1 cellular context compared by ENCODE assay signal in genomic region chr9:81689343-81690175, GRCh38.
TF ChIP-seq lines count a peak whose summit lies in the region.

TLE1 (minus strand) TSS chr9:81689547; CDS start chr9:81688240, 1,307 bp downstream.

TF ChIP-seq in HepG2, 621 proteins besides CTCF, POLR2A, EP300 and RAD21 (continued from another document and continues in another):
- no peak; the same call in 1 of the 2 replicates for TF ChIP-seq TGIF2 (CRISPR knock-in tag; IDR thresholded peaks at IDR 0.05)
- TF ChIP-seq ZNF616 (CRISPR knock-in tag; IDR thresholded peaks at IDR 0.05; ENCODE audit: low read depth), result peak; percentile 84; the same call in 1 of the 2 replicates
- no peak for TF ChIP-seq MYNN (CRISPR knock-in tag; IDR thresholded peaks at IDR 0.05; ENCODE audit: low read depth)
- TF ChIP-seq ZNF576 (CRISPR knock-in tag; IDR thresholded peaks at IDR 0.05), result no peak
- TF ChIP-seq ZNF337 (CRISPR knock-in tag; IDR thresholded peaks at IDR 0.05; ENCODE audit: borderline replicate concordance, low read depth), result no peak
- no peak for TF ChIP-seq ZNF468 (CRISPR knock-in tag; IDR thresholded peaks at IDR 0.05)
- TF ChIP-seq FOXO1 (CRISPR knock-in tag; IDR thresholded peaks at IDR 0.05), result peak; percentile 72
- TF ChIP-seq THYN1 (CRISPR knock-in tag; IDR thresholded peaks at IDR 0.05; ENCODE audit: borderline replicate concordance, low read depth), result no peak
- TF ChIP-seq CEBPB (IDR thresholded peaks at IDR 0.05; ENCODE audit: borderline replicate concordance, low read depth, low read length), result no peak
- no peak; the same call in 1 of the 2 replicates for TF ChIP-seq ZNF546 (CRISPR knock-in tag; conservative IDR thresholded peaks at IDR 0.05)
- TF ChIP-seq MTF2 (CRISPR knock-in tag; IDR thresholded peaks at IDR 0.05; ENCODE audit: borderline replicate concordance), result no peak
- TF ChIP-seq GATAD2A (CRISPR knock-in tag; IDR thresholded peaks at IDR 0.05), result no peak; the same call in none of the 2 replicates
- no peak for TF ChIP-seq GZF1 (CRISPR knock-in tag; IDR thresholded peaks at IDR 0.05)
- no peak for TF ChIP-seq USF2 (IDR thresholded peaks at IDR 0.05; ENCODE audit: low read depth, low read length)
- TF ChIP-seq USF2 (CRISPR knock-in tag; IDR thresholded peaks at IDR 0.05; ENCODE audit: borderline replicate concordance), result no peak
- TF ChIP-seq ZSCAN9 (CRISPR knock-in tag; IDR thresholded peaks at IDR 0.05; ENCODE audit: borderline replicate concordance), result 0 out of 2 replicates have a peak, but pooled peaks have one; percentile 28
- TF ChIP-seq SRSF9 (IDR thresholded peaks at IDR 0.05; ENCODE audit: borderline replicate concordance, insufficient read depth, low read depth, low read length, poor library complexity, severe bottlenecking), result no peak
- no peak for TF ChIP-seq NRL (CRISPR knock-in tag; IDR thresholded peaks at IDR 0.05; ENCODE audit: borderline replicate concordance)
- no peak for TF ChIP-seq PAF1 (CRISPR knock-in tag; IDR thresholded peaks at IDR 0.05)
- TF ChIP-seq ZBTB2 (CRISPR knock-in tag; IDR thresholded peaks at IDR 0.05; ENCODE audit: low read depth), result peak; percentile 88
- no peak for TF ChIP-seq ZEB1 (IDR thresholded peaks at IDR 0.05; ENCODE audit: insufficient replicate concordance, low read depth)
- no peak; the same call in 1 of the 2 replicates for TF ChIP-seq HMG20B (CRISPR knock-in tag; conservative IDR thresholded peaks at IDR 0.05)
- 0 out of 2 replicates have a peak, but pooled peaks have one; percentile 54 for TF ChIP-seq ONECUT2 (CRISPR knock-in tag; IDR thresholded peaks at IDR 0.05)
- no peak for TF ChIP-seq SMARCE1 (IDR thresholded peaks at IDR 0.05; ENCODE audit: borderline replicate concordance)
- peak; percentile 85 for TF ChIP-seq NFYB (CRISPR knock-in tag; IDR thresholded peaks at IDR 0.05)
- peak; percentile 58; the same call in 1 of the 2 replicates for TF ChIP-seq RELA (CRISPR knock-in tag; IDR thresholded peaks at IDR 0.05)
- TF ChIP-seq SETDB1 (CRISPR knock-in tag; IDR thresholded peaks at IDR 0.05; ENCODE audit: borderline replicate concordance), result no peak
- peak; percentile 65; the same call in 1 of the 2 replicates for TF ChIP-seq SPEN (CRISPR knock-in tag; IDR thresholded peaks at IDR 0.05; ENCODE audit: low read depth)
- no peak for TF ChIP-seq ZNF770 (CRISPR knock-in tag; IDR thresholded peaks at IDR 0.05)
- no peak for TF ChIP-seq MAFK (conservative IDR thresholded peaks at IDR 0.05 in 1 of 2, IDR thresholded peaks at IDR 0.05 in 1 of 2; ENCODE audit: low read length in 2 of 2)
- peak; percentile 13; the same call in 1 of the 2 replicates for TF ChIP-seq RXRB (CRISPR knock-in tag; IDR thresholded peaks at IDR 0.05; ENCODE audit: borderline replicate concordance)
- TF ChIP-seq PAXIP1 (CRISPR knock-in tag; conservative IDR thresholded peaks at IDR 0.05), result peak; percentile 80
- TF ChIP-seq ISL2 (CRISPR knock-in tag; IDR thresholded peaks at IDR 0.05), result peak; percentile 69
- TF ChIP-seq IRF1 (CRISPR knock-in tag; IDR thresholded peaks at IDR 0.05; ENCODE audit: low read depth), result no peak
- TF ChIP-seq KIAA2018 (CRISPR knock-in tag; IDR thresholded peaks at IDR 0.05; ENCODE audit: borderline replicate concordance), result peak; percentile 98
- no peak for TF ChIP-seq CREBL2 (CRISPR knock-in tag; IDR thresholded peaks at IDR 0.05; ENCODE audit: borderline replicate concordance)
- no peak; the same call in 1 of the 2 replicates for TF ChIP-seq CBX5 (CRISPR knock-in tag; IDR thresholded peaks at IDR 0.05; ENCODE audit: borderline replicate concordance)
- TF ChIP-seq AGO2 (optimal IDR thresholded peaks at IDR 0.05; ENCODE audit: low read depth, low read length), result no peak
- TF ChIP-seq ARNT (IDR thresholded peaks at IDR 0.05), result no peak
